In the genomic region with DNA sequence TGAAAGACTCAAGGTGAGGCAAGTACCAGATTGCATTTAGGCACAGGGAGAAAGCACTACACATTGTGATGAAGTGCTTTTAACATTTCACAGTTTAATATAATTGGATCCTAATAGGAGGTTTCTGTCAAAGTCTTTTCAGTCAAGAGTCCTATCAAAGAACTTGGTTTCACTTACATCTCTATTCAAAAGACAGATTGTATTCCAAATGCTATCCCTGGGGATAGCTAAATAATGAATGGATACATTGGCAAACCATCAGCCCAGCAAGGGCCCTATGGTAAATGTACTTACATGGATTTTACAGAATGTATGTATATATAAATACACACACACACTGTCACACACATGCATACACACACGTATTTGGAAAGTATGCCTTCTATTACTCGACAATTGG, we compare ENCODE assay signal across 21 cellular contexts.
"Had no signal": no experiment of that assay in that cellular context is flagged by ENCODE, and none has a peak within 500 bp of the region (broad histone marks: within the 10 kb centered on the region; RNA-seq: fewer than 3 reads in every experiment).

No MANE protein-coding gene starts in this region.

- H3K27ac ChIP-seq: body of pancreas, colonic mucosa, esophagus muscularis mucosa, prostate gland, skin epidermis had no signal

- H3K27me3 ChIP-seq: body of pancreas, colonic mucosa, esophagus muscularis mucosa had no signal

- H3K27ac Mint-ChIP-seq: activated naive CD8-positive, alpha-beta T cell treated with anti-CD3 and anti-CD28 coated beads for 36 hours; activated T-helper 1 cell treated with anti-CD3 and anti-CD28 coated beads, Interleukin-12 subunit alpha, Interleukin-12 subunit beta, Interleukin-2, Interleukin-4 antibody, amounts not matched to agents 30 ng/mL and 10 ng/mL and 1 ng/mL, durations not matched to agents 14 hours and 24 hours and 36 hours; memory B cell; naive thymus-derived CD8-positive, alpha-beta T cell had no signal

- ATAC-seq: activated CD4-positive, CD25-positive, alpha-beta regulatory T cell treated with anti-CD3 and anti-CD28 coated beads, Interleukin-2, amount 50 U/mL, for 24 hours; body of pancreas; left ventricle myocardium superior; naive thymus-derived CD8-positive, alpha-beta T cell; right cardiac atrium; stimulated activated naive CD8-positive, alpha-beta T cell treated with anti-CD3 and anti-CD28 coated beads, Interleukin-15, Interleukin-2, amounts not matched to agents 100 U/mL and 50 U/mL, for 24 hours had no signal

- H3K36me3 ChIP-seq: colonic mucosa, esophagus muscularis mucosa, prostate gland had no signal

- H3K4me3 Mint-ChIP-seq: activated naive CD8-positive, alpha-beta T cell treated with anti-CD3 and anti-CD28 coated beads for 36 hours; activated T-helper 1 cell treated with anti-CD3 and anti-CD28 coated beads, Interleukin-12 subunit alpha, Interleukin-12 subunit beta, Interleukin-2, Interleukin-4 antibody, amounts not matched to agents 30 ng/mL and 10 ng/mL and 1 ng/mL, durations not matched to agents 14 hours and 24 hours and 36 hours; memory B cell; naive thymus-derived CD8-positive, alpha-beta T cell had no signal

- H3K36me3 Mint-ChIP-seq: activated naive CD8-positive, alpha-beta T cell treated with anti-CD3 and anti-CD28 coated beads for 36 hours; memory B cell; naive thymus-derived CD8-positive, alpha-beta T cell had no signal

- H3K27me3 Mint-ChIP-seq: activated naive CD8-positive, alpha-beta T cell treated with anti-CD3 and anti-CD28 coated beads for 36 hours; memory B cell; naive thymus-derived CD8-positive, alpha-beta T cell had no signal

- H3K4me1 Mint-ChIP-seq: activated naive CD8-positive, alpha-beta T cell treated with anti-CD3 and anti-CD28 coated beads for 36 hours; memory B cell; naive thymus-derived CD8-positive, alpha-beta T cell had no signal

- H3K9me3 ChIP-seq: body of pancreas, colonic mucosa, esophagus muscularis mucosa, prostate gland had no signal

- DNase-seq: activated CD4-positive, alpha-beta T cell treated with anti-CD3 and anti-CD28 coated beads, Interleukin-2, amount 50 U/mL, for 1 hour; activated CD8-positive, alpha-beta memory T cell treated with anti-CD3 and anti-CD28 coated beads for 24 hours; activated naive CD8-positive, alpha-beta T cell treated with anti-CD3 and anti-CD28 coated beads for 36 hours; amygdala; body of pancreas; central memory CD4-positive, alpha-beta T cell; colonic mucosa; effector CD4-positive, alpha-beta T cell; hypothalamus; left ventricle myocardium superior; naive thymus-derived CD8-positive, alpha-beta T cell; occipital lobe; stimulated activated naive CD8-positive, alpha-beta T cell treated with anti-CD3 and anti-CD28 coated beads, Interleukin-15, Interleukin-2, amounts not matched to agents 100 U/mL and 50 U/mL, for 24 hours; trophoblast cell had no signal

- H3K4me1 ChIP-seq: body of pancreas, colonic mucosa, esophagus muscularis mucosa, prostate gland had no signal

- H3K4me3 ChIP-seq: body of pancreas, colonic mucosa, esophagus muscularis mucosa, prostate gland, skin epidermis had no signal
